ENCODE assay signal across 8 cellular contexts in genomic region chr4:113468165-113469022, GRCh38.
DNase-seq lines count a peak whose midpoint lies in the region; ATAC-seq and TF ChIP-seq lines count a peak whose summit lies in the region.

No MANE protein-coding gene starts in this region.

- peak; percentile 56 for DNase-seq in activated naive CD4-positive, alpha-beta T cell treated with anti-CD3 and anti-CD28 coated beads for 36 hours
- DNase-seq in activated naive CD4-positive, alpha-beta T cell (lab: John Stamatoyannopoulos, UW), result no peak
- DNase-seq in activated CD4-positive, alpha-beta T cell treated with anti-CD3 and anti-CD28 coated beads, Interleukin-2, amount 10 ng/mL, durations not matched to agents 24 days and 14 days, result peak; percentile 61
- DNase-seq in fibroblast of peridontal ligament (ENCODE audit: extremely low read depth) (peak; percentile 100), nephron progenitor cell (no peak), uterus (peak; percentile 78 to 92), ecto neural progenitor cell (ENCODE audit: low spot score) (no peak)

- CTCF ChIA-PET in activated naive CD4-positive, alpha-beta T cell treated with anti-CD3 and anti-CD28 coated beads for 36 hours (lab: Charles Lee), result no interaction called here

- no peak overlapping the region for H3K4me3 Mint-ChIP-seq in activated naive CD4-positive, alpha-beta T cell treated with anti-CD3 and anti-CD28 coated beads for 36 hours
- H3K4me3 Mint-ChIP-seq in activated CD4-positive, alpha-beta T cell treated with anti-CD3 and anti-CD28 coated beads, Interleukin-2, amount 10 ng/mL, durations not matched to agents 24 days and 14 days, result no peak overlapping the region
- no peak overlapping the region for H3K4me3 Mint-ChIP-seq in nephron progenitor cell

- H3K4me1 Mint-ChIP-seq in activated naive CD4-positive, alpha-beta T cell treated with anti-CD3 and anti-CD28 coated beads for 36 hours (ENCODE audit: low read depth), result peaks cover 31% of the 10 kb centered on the region
- H3K4me1 Mint-ChIP-seq in activated CD4-positive, alpha-beta T cell treated with anti-CD3 and anti-CD28 coated beads, Interleukin-2, amount 10 ng/mL, durations not matched to agents 24 days and 14 days, result peaks cover 18% of the 10 kb centered on the region
- H3K4me1 Mint-ChIP-seq in nephron progenitor cell, result peaks cover 15% of the 10 kb centered on the region

- H3K27ac ChIP-seq in uterus, result peak overlapping the region; percentile 86 to 95

- H3K36me3 ChIP-seq in uterus, result no peaks in the 10 kb centered on the region

- peaks cover 42% of the 10 kb centered on the region for H3K36me3 Mint-ChIP-seq in activated naive CD4-positive, alpha-beta T cell treated with anti-CD3 and anti-CD28 coated beads for 36 hours (ENCODE audit: low read depth)
- H3K36me3 Mint-ChIP-seq in activated CD4-positive, alpha-beta T cell treated with anti-CD3 and anti-CD28 coated beads, Interleukin-2, amount 10 ng/mL, durations not matched to agents 24 days and 14 days (ENCODE audit: low read depth), result peaks cover 38% of the 10 kb centered on the region
- H3K36me3 Mint-ChIP-seq in nephron progenitor cell (ENCODE audit: low read depth), result peaks cover 14% of the 10 kb centered on the region

- H3K9me3 ChIP-seq in uterus, result no peaks in the 10 kb centered on the region

- intact Hi-C loops in activated naive CD4-positive, alpha-beta T cell treated with anti-CD3 and anti-CD28 coated beads for 36 hours (cut with micrococcal nuclease), result loop anchor here (1.0 kb wide), 1 partner anchor 21 kb away; no protein-coding TSS in a partner anchor
- intact Hi-C loops in activated CD4-positive, alpha-beta T cell treated with anti-CD3 and anti-CD28 coated beads, Interleukin-2, amount 10 ng/mL, durations not matched to agents 24 days and 14 days (cut with micrococcal nuclease), result loop anchor here (1.0 kb wide), 1 partner anchor 21 kb away; no protein-coding TSS in a partner anchor
- intact Hi-C loops in uterus (cut with DNase I; ENCODE audit: low total_unique reads), result no loop called here

- TF ChIP-seq CTCF in nephron progenitor cell (IDR thresholded peaks at IDR 0.05), result no peak
- TF ChIP-seq CTCF in uterus (IDR thresholded peaks at IDR 0.05), result no peak

- H3K27me3 ChIP-seq in uterus, result no peaks in the 10 kb centered on the region

- no peaks in the 10 kb centered on the region for H3K9me3 Mint-ChIP-seq in activated naive CD4-positive, alpha-beta T cell treated with anti-CD3 and anti-CD28 coated beads for 36 hours
- peaks cover 7% of the 10 kb centered on the region for H3K9me3 Mint-ChIP-seq in activated CD4-positive, alpha-beta T cell treated with anti-CD3 and anti-CD28 coated beads, Interleukin-2, amount 10 ng/mL, durations not matched to agents 24 days and 14 days
- H3K9me3 Mint-ChIP-seq in nephron progenitor cell, result no peaks in the 10 kb centered on the region

- H3K27ac Mint-ChIP-seq in activated naive CD4-positive, alpha-beta T cell treated with anti-CD3 and anti-CD28 coated beads for 36 hours, result peak overlapping the region; percentile 26
- peak overlapping the region; percentile 80 for H3K27ac Mint-ChIP-seq in activated CD4-positive, alpha-beta T cell treated with anti-CD3 and anti-CD28 coated beads, Interleukin-2, amount 10 ng/mL, durations not matched to agents 24 days and 14 days
- peak overlapping the region; percentile 78 for H3K27ac Mint-ChIP-seq in nephron progenitor cell

- TF ChIP-seq POLR2A in uterus (IDR thresholded peaks at IDR 0.05), result no peak

- H3K27me3 Mint-ChIP-seq in activated naive CD4-positive, alpha-beta T cell treated with anti-CD3 and anti-CD28 coated beads for 36 hours (ENCODE audit: low read depth), result no peaks in the 10 kb centered on the region
- H3K27me3 Mint-ChIP-seq in activated CD4-positive, alpha-beta T cell treated with anti-CD3 and anti-CD28 coated beads, Interleukin-2, amount 10 ng/mL, durations not matched to agents 24 days and 14 days, result no peaks in the 10 kb centered on the region
- no peaks in the 10 kb centered on the region for H3K27me3 Mint-ChIP-seq in nephron progenitor cell (ENCODE audit: low read depth, poor library complexity)

- no peak overlapping the region for H3K4me3 ChIP-seq in uterus

- no peak for ATAC-seq in GM18907 (IDR thresholded peaks at IDR 0.05; ENCODE audit: unreplicated experiment)

- peaks cover 0 to 16% of the 10 kb centered on the region in 2 donors for H3K4me1 ChIP-seq in uterus

Comparison
In these comparisons a context has a peak if more than half of its experiments do, and no peak if none do; other contexts are left out.
1. DNase-seq: peak in activated naive CD4-positive, alpha-beta T cell treated with anti-CD3 and anti-CD28 coated beads for 36 hours (single experiment), activated CD4-positive, alpha-beta T cell treated with anti-CD3 and anti-CD28 coated beads, Interleukin-2, amount 10 ng/mL, durations not matched to agents 24 days and 14 days (single experiment), fibroblast of peridontal ligament (single experiment) and uterus (2 of 2); none in activated naive CD4-positive, alpha-beta T cell (0 of 4), nephron progenitor cell (single experiment) and ecto neural progenitor cell (single experiment).
2. H3K27ac Mint-ChIP-seq: peak in every context shown above with its lines; median percentile 80 in activated CD4-positive, alpha-beta T cell treated with anti-CD3 and anti-CD28 coated beads, Interleukin-2, amount 10 ng/mL, durations not matched to agents 24 days and 14 days; 78 in nephron progenitor cell; 26 in activated naive CD4-positive, alpha-beta T cell treated with anti-CD3 and anti-CD28 coated beads for 36 hours.